ENCODE assay signal across 37 cellular contexts in the genomic region with DNA sequence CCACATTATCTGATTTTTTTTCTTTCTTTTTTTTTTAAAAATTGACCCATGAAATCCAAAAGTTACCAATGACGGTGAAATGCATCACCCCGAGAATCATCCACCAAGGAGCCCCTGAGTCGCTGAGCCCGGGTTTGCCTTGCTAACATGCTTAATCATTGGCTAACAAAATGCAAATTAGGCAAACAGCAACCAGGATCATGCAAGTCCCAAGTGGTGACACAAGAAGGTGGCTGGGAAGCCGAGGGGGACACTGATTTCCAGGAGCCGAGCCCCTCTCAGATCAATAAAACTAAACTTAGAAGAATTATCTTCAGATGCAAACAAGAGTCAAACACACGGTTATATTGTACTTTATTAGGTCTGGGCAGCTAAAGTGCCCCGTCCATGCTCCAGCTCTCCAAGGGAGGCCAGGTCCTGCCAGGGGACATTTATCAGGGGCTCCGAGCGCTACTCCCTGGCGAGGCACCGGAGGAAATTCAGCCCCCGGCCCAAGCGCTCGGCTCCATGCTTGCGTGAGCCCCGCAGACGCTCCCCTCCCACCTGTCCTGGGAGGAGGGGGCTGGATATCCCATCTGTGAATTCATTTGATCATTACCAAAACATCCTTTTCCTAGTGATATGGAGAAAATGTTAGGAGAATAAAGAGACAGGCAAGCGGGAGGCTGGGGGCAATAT.
"Had no signal": no experiment of that assay in that cellular context is flagged by ENCODE, and none has a peak within 500 bp of the region (broad histone marks: within the 10 kb centered on the region; RNA-seq: fewer than 3 reads in every experiment).

No MANE protein-coding gene starts in this region.

- H3K9me3 ChIP-seq: body of pancreas, breast epithelium had no signal

- ATAC-seq: activated CD4-positive, alpha-beta T cell treated with anti-CD3 and anti-CD28 coated beads for 36 hours; activated CD4-positive, CD25-positive, alpha-beta regulatory T cell treated with anti-CD3 and anti-CD28 coated beads, Interleukin-2, amount 50 U/mL, for 24 hours; activated CD8-positive, alpha-beta memory T cell treated with anti-CD3 and anti-CD28 coated beads, Interleukin-2, amount 10 ng/mL, durations not matched to agents 7 days and 5 days; activated CD8-positive, alpha-beta T cell treated with anti-CD3 and anti-CD28 coated beads, Interleukin-2, amount 10 ng/mL, durations not matched to agents 7 days and 5 days; activated naive CD8-positive, alpha-beta T cell treated with anti-CD3 and anti-CD28 coated beads, Interleukin-2, amount 50 U/mL, for 24 hours; body of pancreas; WTC11 had no signal

- H3K27me3 ChIP-seq: body of pancreas, brain microvascular endothelial cell had no signal

- H3K36me3 ChIP-seq: brain microvascular endothelial cell, breast epithelium, WERI-Rb-1 had no signal

- H3K36me3 Mint-ChIP-seq: activated CD8-positive, alpha-beta memory T cell treated with anti-CD3 and anti-CD28 coated beads, Interleukin-2, amount 10 ng/mL, durations not matched to agents 7 days and 5 days; activated naive CD4-positive, alpha-beta T cell treated with anti-CD3 and anti-CD28 coated beads, Interleukin-2, amount 10 ng/mL, durations not matched to agents 7 days and 5 days; activated naive CD4-positive, alpha-beta T cell treated with anti-CD3 and anti-CD28 coated beads, Interleukin-2, amount 50 U/mL, for 24 hours; activated naive CD8-positive, alpha-beta T cell; activated naive CD8-positive, alpha-beta T cell treated with anti-CD3 and anti-CD28 coated beads, Interleukin-2, amount 10 ng/mL, durations not matched to agents 7 days and 5 days; WTC11 had no signal

- H3K27ac Mint-ChIP-seq: activated CD4-positive, alpha-beta memory T cell treated with anti-CD3 and anti-CD28 coated beads, Interleukin-2, amount 10 ng/mL, durations not matched to agents 7 days and 5 days; activated CD4-positive, alpha-beta T cell treated with anti-CD3 and anti-CD28 coated beads for 36 hours; activated CD4-positive, alpha-beta T cell treated with anti-CD3 and anti-CD28 coated beads, Interleukin-2, amount 10 ng/mL, durations not matched to agents 7 days and 5 days; activated CD8-positive, alpha-beta memory T cell treated with anti-CD3 and anti-CD28 coated beads, Interleukin-2, amount 10 ng/mL, durations not matched to agents 7 days and 5 days; activated CD8-positive, alpha-beta T cell treated with anti-CD3 and anti-CD28 coated beads, Interleukin-2, amount 10 ng/mL, durations not matched to agents 7 days and 5 days; activated naive CD4-positive, alpha-beta T cell treated with anti-CD3 and anti-CD28 coated beads, Interleukin-2, amount 10 ng/mL, durations not matched to agents 7 days and 5 days; activated naive CD4-positive, alpha-beta T cell treated with anti-CD3 and anti-CD28 coated beads, Interleukin-2, amount 50 U/mL, for 24 hours; activated naive CD8-positive, alpha-beta T cell; activated naive CD8-positive, alpha-beta T cell treated with anti-CD3 and anti-CD28 coated beads, Interleukin-2, amount 10 ng/mL, durations not matched to agents 7 days and 5 days; activated naive CD8-positive, alpha-beta T cell treated with anti-CD3 and anti-CD28 coated beads, Interleukin-2, amount 50 U/mL, for 24 hours; activated T-cell treated with anti-CD3 and anti-CD28 coated beads, Interleukin-2, amount 50 U/mL, for 24 hours; activated T-helper 2 cell treated with anti-CD3 and anti-CD28 coated beads, Interferon-gamma antibody, Interleukin-2, Interleukin-4, amounts not matched to agents 10 μg/mL and 5 μg/mL and 100 μg/mL, durations not matched to agents 14 hours and 24 hours and 36 hours; T-helper 1 cell treated with Interleukin-12 subunit alpha and Interleukin-12 subunit beta and Interleukin-4 antibody, amounts not matched to agents 30 μg/mL and 1 μg/mL, for 36 hours; T-helper 2 cell treated with Interferon-gamma antibody and Interleukin-4, amounts not matched to agents 5 μg/mL and 100 μg/mL, for 36 hours; WTC11 had no signal

- H3K27me3 Mint-ChIP-seq: activated CD4-positive, alpha-beta T cell treated with anti-CD3 and anti-CD28 coated beads, Interleukin-2, amount 10 ng/mL, durations not matched to agents 7 days and 5 days; activated CD8-positive, alpha-beta memory T cell treated with anti-CD3 and anti-CD28 coated beads, Interleukin-2, amount 10 ng/mL, durations not matched to agents 7 days and 5 days had no signal

- H3K4me1 Mint-ChIP-seq: activated CD4-positive, alpha-beta memory T cell treated with anti-CD3 and anti-CD28 coated beads, Interleukin-2, amount 10 ng/mL, durations not matched to agents 7 days and 5 days; activated CD8-positive, alpha-beta memory T cell treated with anti-CD3 and anti-CD28 coated beads, Interleukin-2, amount 10 ng/mL, durations not matched to agents 7 days and 5 days; activated naive CD4-positive, alpha-beta T cell treated with anti-CD3 and anti-CD28 coated beads, Interleukin-2, amount 10 ng/mL, durations not matched to agents 7 days and 5 days; activated naive CD4-positive, alpha-beta T cell treated with anti-CD3 and anti-CD28 coated beads, Interleukin-2, amount 50 U/mL, for 24 hours; activated naive CD8-positive, alpha-beta T cell treated with anti-CD3 and anti-CD28 coated beads, Interleukin-2, amount 10 ng/mL, durations not matched to agents 7 days and 5 days; activated naive CD8-positive, alpha-beta T cell treated with anti-CD3 and anti-CD28 coated beads, Interleukin-2, amount 50 U/mL, for 24 hours had no signal

- H3K4me1 ChIP-seq: body of pancreas had no signal

- H3K27ac ChIP-seq: body of pancreas, brain microvascular endothelial cell, breast epithelium, WERI-Rb-1 had no signal

- H3K9me3 Mint-ChIP-seq: activated CD4-positive, alpha-beta memory T cell treated with anti-CD3 and anti-CD28 coated beads, Interleukin-2, amount 10 ng/mL, durations not matched to agents 7 days and 5 days; activated CD4-positive, alpha-beta T cell treated with anti-CD3 and anti-CD28 coated beads, Interleukin-2, amount 10 ng/mL, durations not matched to agents 7 days and 5 days; activated naive CD4-positive, alpha-beta T cell treated with anti-CD3 and anti-CD28 coated beads, Interleukin-2, amount 10 ng/mL, durations not matched to agents 7 days and 5 days; activated naive CD4-positive, alpha-beta T cell treated with anti-CD3 and anti-CD28 coated beads, Interleukin-2, amount 50 U/mL, for 24 hours; activated naive CD8-positive, alpha-beta T cell treated with anti-CD3 and anti-CD28 coated beads, Interleukin-2, amount 10 ng/mL, durations not matched to agents 7 days and 5 days; activated naive CD8-positive, alpha-beta T cell treated with anti-CD3 and anti-CD28 coated beads, Interleukin-2, amount 50 U/mL, for 24 hours; activated T-cell treated with anti-CD3 and anti-CD28 coated beads, Interleukin-2, amount 50 U/mL, for 24 hours; activated T-helper 2 cell treated with anti-CD3 and anti-CD28 coated beads, Interferon-gamma antibody, Interleukin-2, Interleukin-4, amounts not matched to agents 10 μg/mL and 5 μg/mL and 100 μg/mL, durations not matched to agents 14 hours and 24 hours and 36 hours; T-helper 1 cell treated with Interleukin-12 subunit alpha and Interleukin-12 subunit beta and Interleukin-4 antibody, amounts not matched to agents 30 μg/mL and 1 μg/mL, for 36 hours; T-helper 2 cell treated with Interferon-gamma antibody and Interleukin-4, amounts not matched to agents 5 μg/mL and 100 μg/mL, for 36 hours; WTC11 had no signal

- DNase-seq: activated CD4-positive, alpha-beta memory T cell treated with anti-CD3 and anti-CD28 coated beads, Interleukin-2, amount 10 ng/mL, durations not matched to agents 7 days and 5 days; activated CD4-positive, alpha-beta T cell treated with anti-CD3 and anti-CD28 coated beads for 1 hour; activated CD4-positive, alpha-beta T cell treated with anti-CD3 and anti-CD28 coated beads for 36 hours; activated CD4-positive, alpha-beta T cell treated with anti-CD3 and anti-CD28 coated beads for 48 hours; activated CD4-positive, alpha-beta T cell treated with anti-CD3 and anti-CD28 coated beads, Interleukin-2, amount 10 ng/mL, durations not matched to agents 7 days and 5 days; activated CD4-positive, alpha-beta T cell treated with anti-CD3 and anti-CD28 coated beads, Interleukin-2, amount 50 U/mL, for 48 hours; activated CD4-positive, CD25-positive, alpha-beta regulatory T cell; activated CD8-positive, alpha-beta memory T cell treated with anti-CD3 and anti-CD28 coated beads for 24 hours; activated CD8-positive, alpha-beta memory T cell treated with anti-CD3 and anti-CD28 coated beads, Interleukin-2, amount 10 ng/mL, durations not matched to agents 7 days and 5 days; activated CD8-positive, alpha-beta memory T cell treated with anti-CD3 and anti-CD28 coated beads, Interleukin-2, amount 50 U/mL, for 48 hours; activated CD8-positive, alpha-beta T cell treated with anti-CD3 and anti-CD28 coated beads, Interleukin-2, amount 10 ng/mL, durations not matched to agents 7 days and 5 days; activated effector memory CD4-positive, alpha-beta T cell treated with Interleukin-2 at 50 U/mL for 16 hours; activated gamma-delta T cell; activated naive CD4-positive, alpha-beta T cell treated with anti-CD3 and anti-CD28 coated beads, Interleukin-2, amount 10 ng/mL, durations not matched to agents 7 days and 5 days; activated naive CD4-positive, alpha-beta T cell treated with Interleukin-2 at 50 U/mL for 16 hours; activated naive CD8-positive, alpha-beta T cell treated with anti-CD3 and anti-CD28 coated beads, Interleukin-2, amount 10 ng/mL, durations not matched to agents 7 days and 5 days; activated naive CD8-positive, alpha-beta T cell treated with anti-CD3 and anti-CD28 coated beads, Interleukin-2, amount 50 U/mL, for 24 hours; activated T-cell treated with anti-CD3 and anti-CD28 coated beads, Interleukin-2, amount 50 U/mL, for 24 hours; activated T-cell treated with anti-CD3 and anti-CD28 coated beads, Interleukin-2, amount 50 U/mL, for 48 hours; amygdala; anterior cingulate cortex; body of pancreas; brain microvascular endothelial cell; central memory CD4-positive, alpha-beta T cell; SW 1271; T-helper 1 cell; T-helper 2 cell; T-helper 9 cell; WERI-Rb-1 had no signal

- H3K4me3 Mint-ChIP-seq: activated CD4-positive, alpha-beta memory T cell treated with anti-CD3 and anti-CD28 coated beads, Interleukin-2, amount 10 ng/mL, durations not matched to agents 7 days and 5 days; activated CD4-positive, alpha-beta T cell treated with anti-CD3 and anti-CD28 coated beads for 36 hours; activated CD4-positive, alpha-beta T cell treated with anti-CD3 and anti-CD28 coated beads, Interleukin-2, amount 10 ng/mL, durations not matched to agents 7 days and 5 days; activated CD8-positive, alpha-beta memory T cell treated with anti-CD3 and anti-CD28 coated beads, Interleukin-2, amount 10 ng/mL, durations not matched to agents 7 days and 5 days; activated CD8-positive, alpha-beta T cell treated with anti-CD3 and anti-CD28 coated beads, Interleukin-2, amount 10 ng/mL, durations not matched to agents 7 days and 5 days; activated naive CD4-positive, alpha-beta T cell treated with anti-CD3 and anti-CD28 coated beads, Interleukin-2, amount 10 ng/mL, durations not matched to agents 7 days and 5 days; activated naive CD4-positive, alpha-beta T cell treated with anti-CD3 and anti-CD28 coated beads, Interleukin-2, amount 50 U/mL, for 24 hours; activated naive CD8-positive, alpha-beta T cell; activated naive CD8-positive, alpha-beta T cell treated with anti-CD3 and anti-CD28 coated beads, Interleukin-2, amount 10 ng/mL, durations not matched to agents 7 days and 5 days; activated naive CD8-positive, alpha-beta T cell treated with anti-CD3 and anti-CD28 coated beads, Interleukin-2, amount 50 U/mL, for 24 hours; activated T-cell treated with anti-CD3 and anti-CD28 coated beads, Interleukin-2, amount 50 U/mL, for 24 hours; T-helper 1 cell treated with Interleukin-12 subunit alpha and Interleukin-12 subunit beta and Interleukin-4 antibody, amounts not matched to agents 30 μg/mL and 1 μg/mL, for 36 hours; T-helper 2 cell treated with Interferon-gamma antibody and Interleukin-4, amounts not matched to agents 5 μg/mL and 100 μg/mL, for 36 hours; WTC11 had no signal

- H3K4me3 ChIP-seq: body of pancreas, breast epithelium had no signal
